21 cellular contexts compared by ENCODE assay signal in genomic region chr5:120527251-120527650, GRCh38.
"Had no signal": no experiment of that assay in that cellular context is flagged by ENCODE, and none has a peak within 500 bp of the region (broad histone marks: within the 10 kb centered on the region; RNA-seq: fewer than 3 reads in every experiment).

No MANE protein-coding gene starts in this region.

- H3K4me1 Mint-ChIP-seq: activated naive CD8-positive, alpha-beta T cell treated with anti-CD3 and anti-CD28 coated beads for 36 hours; activated T-helper 17 cell treated with anti-CD3 and anti-CD28 coated beads, Interleukin-2, amount 50 U/mL, for 72 hours had no signal

- ATAC-seq: activated T-cell treated with anti-CD3 and anti-CD28 coated beads, Interleukin-2, amount 50 U/mL, for 4 hours; activated T-helper 17 cell treated with anti-CD3 and anti-CD28 coated beads, Interleukin-2, amount 50 U/mL, for 72 hours; WTC11 had no signal

- H3K9me3 Mint-ChIP-seq: activated naive CD4-positive, alpha-beta T cell treated with anti-CD3 and anti-CD28 coated beads for 36 hours; activated naive CD8-positive, alpha-beta T cell treated with anti-CD3 and anti-CD28 coated beads for 36 hours; T-helper 1 cell treated with Interleukin-12 subunit alpha and Interleukin-12 subunit beta and Interleukin-4 antibody, amounts not matched to agents 30 μg/mL and 1 μg/mL, for 36 hours; WTC11 had no signal

- H3K4me3 Mint-ChIP-seq: activated naive CD4-positive, alpha-beta T cell treated with anti-CD3 and anti-CD28 coated beads for 36 hours; activated naive CD8-positive, alpha-beta T cell treated with anti-CD3 and anti-CD28 coated beads for 36 hours; activated T-cell treated with anti-CD3 and anti-CD28 coated beads, Interleukin-2, amount 50 U/mL, for 4 hours; activated T-helper 17 cell treated with anti-CD3 and anti-CD28 coated beads, Interleukin-2, amount 50 U/mL, for 72 hours; T-helper 1 cell treated with Interleukin-12 subunit alpha and Interleukin-12 subunit beta and Interleukin-4 antibody, amounts not matched to agents 30 μg/mL and 1 μg/mL, for 36 hours; WTC11 had no signal

- H3K36me3 Mint-ChIP-seq: activated naive CD8-positive, alpha-beta T cell treated with anti-CD3 and anti-CD28 coated beads for 36 hours; WTC11 had no signal

- H3K27ac Mint-ChIP-seq: activated naive CD4-positive, alpha-beta T cell treated with anti-CD3 and anti-CD28 coated beads for 36 hours; activated naive CD8-positive, alpha-beta T cell treated with anti-CD3 and anti-CD28 coated beads for 36 hours; activated T-helper 17 cell treated with anti-CD3 and anti-CD28 coated beads, Interleukin-2, amount 50 U/mL, for 72 hours; T-helper 1 cell treated with Interleukin-12 subunit alpha and Interleukin-12 subunit beta and Interleukin-4 antibody, amounts not matched to agents 30 μg/mL and 1 μg/mL, for 36 hours; WTC11 had no signal

- H3K9me3 ChIP-seq: SJSA1 had no signal

- H3K27me3 Mint-ChIP-seq: activated naive CD8-positive, alpha-beta T cell treated with anti-CD3 and anti-CD28 coated beads for 36 hours; activated T-helper 17 cell treated with anti-CD3 and anti-CD28 coated beads, Interleukin-2, amount 50 U/mL, for 72 hours had no signal

- DNase-seq: activated CD4-positive, alpha-beta T cell treated with anti-CD3 and anti-CD28 coated beads for 48 hours; activated CD4-positive, alpha-beta T cell treated with anti-CD3 and anti-CD28 coated beads, Interleukin-2, amount 50 U/mL, for 4 hours; activated CD4-positive, CD25-positive, alpha-beta regulatory T cell treated with anti-CD3 and anti-CD28 coated beads, Interleukin-2, amount 50 U/mL, for 72 hours; activated CD8-positive, alpha-beta memory T cell treated with anti-CD3 and anti-CD28 coated beads for 24 hours; activated gamma-delta T cell; activated naive CD4-positive, alpha-beta T cell treated with anti-CD3 and anti-CD28 coated beads for 36 hours; activated naive CD8-positive, alpha-beta T cell treated with anti-CD3 and anti-CD28 coated beads for 36 hours; activated T-cell treated with anti-CD3 and anti-CD28 coated beads, Interleukin-2, amount 50 U/mL, for 4 hours; brain microvascular endothelial cell; cerebellar nuclear complex; NCI-H1105 treated with DMSO at 0.1 percent for 48 hours; NCI-H1436 treated with DMSO at 0.1 percent for 48 hours; NCI-H187; NCI-H2081; NCI-H446; NCI-H526; SHP77 had no signal

- H3K4me3 ChIP-seq: SJSA1 had no signal

- H3K27me3 ChIP-seq: brain microvascular endothelial cell, SJSA1 had no signal

- H3K4me1 ChIP-seq: SJSA1 had no signal

- H3K36me3 ChIP-seq: brain microvascular endothelial cell, SJSA1 had no signal
